ENCODE assay signal across 1 cellular context in genomic region chr16:30357085-30357714, GRCh38.
TF ChIP-seq lines count a peak whose summit lies in the region.

No MANE protein-coding gene starts in this region.

TF ChIP-seq in K562, 482 proteins besides CTCF, POLR2A, EP300 and RAD21:
- TF ChIP-seq SNIP1 (IDR thresholded peaks at IDR 0.05; ENCODE audit: low read depth) (no peak), ZNF740 (CRISPR knock-in tag; IDR thresholded peaks at IDR 0.05) (0 out of 2 replicates have a peak, but pooled peaks have one; percentile 28), ZNF740 (tag; IDR thresholded peaks at IDR 0.05) (no peak), CBX8 (IDR thresholded peaks at IDR 0.05; ENCODE audit: borderline replicate concordance, extremely low read depth, low read depth, low read length, poor library complexity, severe bottlenecking) (no peak), ZBTB7A (IDR thresholded peaks at IDR 0.05; ENCODE audit: borderline replicate concordance, control insufficient read depth, low read depth, low read length) (peak; percentile 5; the same call in 1 of the 2 replicates)
